8 cellular contexts compared by ENCODE assay signal in the genomic region with DNA sequence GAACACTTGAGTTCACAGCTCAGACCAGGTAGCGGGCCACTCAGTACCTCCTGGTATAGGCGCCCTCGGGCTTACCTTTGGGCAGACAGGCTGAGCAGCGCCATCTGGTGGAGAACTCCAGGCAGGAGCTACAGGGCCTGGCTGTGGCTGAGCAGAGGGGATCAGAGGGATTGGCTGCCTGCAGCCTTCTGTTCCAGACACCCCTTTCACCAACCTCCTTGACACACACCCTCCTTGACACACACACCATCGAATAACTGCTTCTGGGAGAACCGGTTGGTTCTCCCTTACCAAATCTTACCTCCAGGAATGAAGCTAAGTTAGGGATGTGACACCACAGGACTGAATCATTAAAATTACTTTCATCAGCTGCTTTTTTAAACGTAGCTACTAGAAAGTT. TPM values are rescaled to one million over a fixed set of nuclear protein-coding genes. Genes with fewer than 3 reads are reported as not detected.
DNase-seq lines count a peak whose midpoint lies in the region; ATAC-seq and TF ChIP-seq lines count a peak whose summit lies in the region.

No MANE protein-coding gene starts in this region.

- H3K4me1 ChIP-seq in right lobe of liver = no peaks in the 10 kb centered on the region

- DNase-seq in COLO668 (lab: John Stamatoyannopoulos, UW; ENCODE audit: unreplicated experiment) (peak; percentile 89), NCI-H748 (lab: John Stamatoyannopoulos, UW; ENCODE audit: unreplicated experiment) (peak; percentile 72), dedifferentiated amniotic fluid mesenchymal stem cell (ENCODE audit: extremely low spot score) (peak; percentile 52), right lobe of liver (peak; percentile 81 to 83 (median 82))
- DNase-seq in activated CD4-positive, alpha-beta T cell treated with anti-CD3 and anti-CD28 coated beads, Interleukin-2, amount 50 U/mL, for 24 hours (ENCODE audit: low read depth in 1 of 2, low spot score in 1 of 2) = peak; percentile 70 to 82
- DNase-seq in stimulated activated CD4-positive, alpha-beta T cell treated with anti-CD3 and anti-CD28 coated beads, TNF-alpha, amount 100 ng/mL, for 4 hours (ENCODE audit: low read depth in 3 of 3) = peak; percentile 67 to 75 (median 74)

- 15% methylated on average over 4 of the region's 7 CpGs for WGBS in right lobe of liver (ENCODE audit: insufficient coverage, low coverage, low lambda C conversion rate, missing lambda C conversion rate)

- peaks cover 0 to 7% of the 10 kb centered on the region in 2 donors for H3K27me3 ChIP-seq in right lobe of liver

- peak; percentile 60 to 92 (median 88) for TF ChIP-seq CTCF in right lobe of liver (IDR thresholded peaks at IDR 0.05)

- H3K4me3 ChIP-seq in right lobe of liver = no peak overlapping the region

- intact Hi-C loops in right lobe of liver (cut with DNase I) = no loop called here

- H3K27ac ChIP-seq in right lobe of liver = no peak overlapping the region

- no peak for TF ChIP-seq POLR2A in right lobe of liver (IDR thresholded peaks at IDR 0.05)

- no peaks in the 10 kb centered on the region for H3K36me3 ChIP-seq in right lobe of liver

- ATAC-seq in HG03280 (IDR thresholded peaks at IDR 0.05; ENCODE audit: unreplicated experiment) (peak; percentile 55), right lobe of liver (peak; percentile 96 to 97 (median 97)), HG02623 (IDR thresholded peaks at IDR 0.05; ENCODE audit: unreplicated experiment) (no peak)

- H3K9me3 ChIP-seq in right lobe of liver = no peaks in the 10 kb centered on the region

RNA-seq across cellular contexts. Expression of a gene that starts 6.5 kb away (rescaled TPM):
- under 1 TPM in 1 of 6 experiments, not detected in 5; 0.09 TPM for total RNA-seq in right lobe of liver

RNA-seq across cellular contexts. Expression of a gene that starts 15.0 kb away (rescaled TPM):
- 10 to 100 TPM; 20.0 to 48.6 (median 24.9) TPM for total RNA-seq in right lobe of liver

RNA-seq across cellular contexts. Expression of a gene that starts 44.6 kb away (rescaled TPM):
- under 1 TPM in 1 of 6 experiments, not detected in 5; 0.19 TPM for total RNA-seq in right lobe of liver

RNA-seq across cellular contexts. Expression of a gene that starts 55.1 kb away (rescaled TPM):
- 10 to 100 TPM; 64.1 to 99.6 (median 83.6) TPM for total RNA-seq in right lobe of liver
